Comparison of ENCODE assay signal across 27 cellular contexts in genomic region chr9:35357116-35357515, GRCh38.
DNase-seq lines count a peak whose midpoint lies in the region; FAIRE-seq and TF ChIP-seq lines count a peak whose summit lies in the region.
"Had no signal": no experiment of that assay in that cellular context is flagged by ENCODE, and none has a peak within 500 bp of the region (broad histone marks: within the 10 kb centered on the region; RNA-seq: fewer than 3 reads in every experiment).

No MANE protein-coding gene starts in this region.

- no peaks in the 10 kb centered on the region for H3F3A ChIP-seq in smooth muscle cell (ENCODE audit: low read depth)

- H3K79me2 ChIP-seq in smooth muscle cell (ENCODE audit: low read depth), result no peaks in the 10 kb centered on the region

- DNase-seq in A172 (ENCODE audit: low spot score), result peak; percentile 8
- peak; percentile 38 for DNase-seq in HCEC 1CT
- DNase-seq in NCI-H69 (lab: John Stamatoyannopoulos, UW), result peak; percentile 44
- DNase-seq in MV-4-11 (lab: John Stamatoyannopoulos, UW), result no peak
- no peak for DNase-seq in OCI-M1 (lab: John Stamatoyannopoulos, UW)
- no peak for DNase-seq in H4 (ENCODE audit: low spot score)
- DNase-seq in smooth muscle cell (lab: John Stamatoyannopoulos, UW; ENCODE audit: unreplicated experiment), result no peak
- DNase-seq: ACHN; activated CD4-positive, alpha-beta memory T cell treated with anti-CD3 and anti-CD28 coated beads for 36 hours; activated CD4-positive, CD25-positive, alpha-beta regulatory T cell treated with anti-CD3 and anti-CD28 coated beads, Interleukin-2, amount 50 U/mL, for 72 hours; activated naive CD4-positive, alpha-beta T cell; activated naive CD8-positive, alpha-beta T cell treated with anti-CD3 and anti-CD28 coated beads, Interleukin-2, amount 50 U/mL, for 24 hours; body of pancreas; dorsolateral prefrontal cortex; GF-D8; hypothalamus; left colon; NCI-H1105; NCI-H2081 treated with DMSO at 0.1 percent for 48 hours; NCI-H446 treated with DMSO at 0.1 percent for 48 hours; NK-92 treated with Interleukin-12 subunit alpha and Interleukin-12 subunit beta, amount 100 ng/mL, for 24 hours; occipital lobe; Right ventricle myocardium superior; sigmoid colon; stimulated activated CD4-positive, alpha-beta T cell treated with anti-CD3 and anti-CD28 coated beads, Interleukin-4, amount 100 ng/mL, for 24 hours; thyroid gland had no signal

- H3K4me2 ChIP-seq in smooth muscle cell, result no peak overlapping the region

- no peaks in the 10 kb centered on the region for H4K20me1 ChIP-seq in smooth muscle cell (ENCODE audit: low read depth)

- no peaks in the 10 kb centered on the region for H3K9me3 ChIP-seq in smooth muscle cell (replicated peaks; ENCODE audit: low read depth)
- H3K9me3 ChIP-seq: body of pancreas, sigmoid colon, thyroid gland had no signal

- FAIRE-seq in colon (lab: Jason Lieb, UNC), result peak; percentile 55

- H3K36me3 ChIP-seq in smooth muscle cell (ENCODE audit: low read depth), result no peaks in the 10 kb centered on the region
- H3K36me3 ChIP-seq: sigmoid colon, thyroid gland had no signal

- no peak for TF ChIP-seq CTCF in smooth muscle cell (IDR thresholded peaks at IDR 0.05; ENCODE audit: borderline replicate concordance, insufficient read depth, poor library complexity, severe bottlenecking)

- no peak overlapping the region for H3K27ac ChIP-seq in smooth muscle cell (ENCODE audit: low read depth)
- H3K27ac ChIP-seq: body of pancreas, dorsolateral prefrontal cortex, sigmoid colon, thyroid gland had no signal

- no peak overlapping the region for H2AFZ ChIP-seq in smooth muscle cell (ENCODE audit: low read depth)

- H3K4me3 ChIP-seq in smooth muscle cell, result no peak overlapping the region
- H3K4me3 ChIP-seq: body of pancreas, dorsolateral prefrontal cortex, sigmoid colon, thyroid gland had no signal

- 78% methylated on average over 2 of the region's 2 CpGs for WGBS in smooth muscle cell (ENCODE audit: low lambda C conversion rate)

- no peaks in the 10 kb centered on the region for H3K4me1 ChIP-seq in smooth muscle cell (ENCODE audit: low read depth)
- H3K4me1 ChIP-seq: body of pancreas, sigmoid colon, thyroid gland had no signal

- no peak overlapping the region for H3K9ac ChIP-seq in smooth muscle cell (ENCODE audit: low read depth)

- no peaks in the 10 kb centered on the region for H3K27me3 ChIP-seq in smooth muscle cell (ENCODE audit: low read depth)
- H3K27me3 ChIP-seq: body of pancreas, dorsolateral prefrontal cortex, sigmoid colon, thyroid gland had no signal

Comparison
In these comparisons a context has a peak if more than half of its experiments do, and no peak if none do; other contexts are left out.
1. DNase-seq: peak in A172 (single experiment), HCEC 1CT (single experiment) and NCI-H69 (single experiment); none in MV-4-11 (single experiment), OCI-M1 (single experiment), H4 (single experiment) and smooth muscle cell (single experiment).